9 cellular contexts compared by ENCODE assay signal in genomic region chrX:154738013-154738738, GRCh38. TPM values are rescaled to one million over a fixed set of nuclear protein-coding genes. Genes with fewer than 3 reads are reported as not detected.
DNase-seq lines count a peak whose midpoint lies in the region; ATAC-seq and TF ChIP-seq lines count a peak whose summit lies in the region.
"Had no signal": no experiment of that assay in that cellular context is flagged by ENCODE, and none has a peak within 500 bp of the region (broad histone marks: within the 10 kb centered on the region; RNA-seq: fewer than 3 reads in every experiment).

No MANE protein-coding gene starts in this region.

- no peak overlapping the region for H2AK5ac ChIP-seq in IMR-90 (ENCODE audit: low read depth, low read length)

- H3K4me1 ChIP-seq in A673 (ENCODE audit: insufficient read depth, low read length, poor library complexity, severe bottlenecking): no peaks in the 10 kb centered on the region
- peaks cover 7% of the 10 kb centered on the region for H3K4me1 ChIP-seq in IMR-90 (ENCODE audit: control insufficient read depth, insufficient read depth, low read length)
- H3K4me1 ChIP-seq in lower lobe of right lung: peaks cover 54% of the 10 kb centered on the region
- no peaks in the 10 kb centered on the region for H3K4me1 ChIP-seq in neural progenitor cell

- intact Hi-C loops in A673 (cut with micrococcal nuclease; ENCODE audit: unreplicated experiment): no loop called here
- intact Hi-C loops in IMR-90 (cut with micrococcal nuclease): no loop called here
- intact Hi-C loops in lower lobe of right lung (cut with DNase I): no loop called here

- no peak overlapping the region for H3K4me2 ChIP-seq in IMR-90 (ENCODE audit: low read depth, low read length)
- H3K4me2 ChIP-seq in neural progenitor cell: no peak overlapping the region
- H3K4me2 ChIP-seq: KMS-11 had no signal

- peaks cover 3% of the 10 kb centered on the region for H3K27me3 Mint-ChIP-seq in neural progenitor cell (ENCODE audit: insufficient read depth, low read depth)

- H3K9me3 ChIP-seq in A673 (ENCODE audit: low read depth, low read length, poor library complexity, severe bottlenecking) (no peaks in the 10 kb centered on the region), IMR-90 (ENCODE audit: control insufficient read depth, insufficient read depth, low read length) (no peaks in the 10 kb centered on the region), lower lobe of right lung (no peaks in the 10 kb centered on the region), neural progenitor cell (ENCODE audit: low read depth) (no peaks in the 10 kb centered on the region)

- H3K14ac ChIP-seq in IMR-90 (replicated peaks; ENCODE audit: low read depth, low read length): no peak overlapping the region

- 0 out of 2 replicates have a peak overlapping the region, but pooled peaks have one; percentile 4 for H4K91ac ChIP-seq in IMR-90 (ENCODE audit: insufficient read depth, low read depth, low read length)

- H2BK15ac ChIP-seq in IMR-90 (ENCODE audit: low read depth, low read length): no peak overlapping the region; the same call in 2 of the 3 replicates

- H3K9me3 Mint-ChIP-seq in neural progenitor cell: no peaks in the 10 kb centered on the region

- H3K4me3 ChIP-seq in A673 (ENCODE audit: low read depth, low read length, poor library complexity, severe bottlenecking): no peak overlapping the region
- H3K4me3 ChIP-seq in IMR-90 (ENCODE audit: insufficient read depth, low read depth, low read length): no peak overlapping the region
- H3K4me3 ChIP-seq in lower lobe of right lung: no peak overlapping the region
- no peak overlapping the region for H3K4me3 ChIP-seq in neural progenitor cell

- H3F3A ChIP-seq in neural progenitor cell (ENCODE audit: low read depth): no peaks in the 10 kb centered on the region

- H2AFZ ChIP-seq in IMR-90 (replicated peaks; ENCODE audit: low read length, poor library complexity): no peak overlapping the region
- H2AFZ ChIP-seq in neural progenitor cell (replicated peaks): no peak overlapping the region

- H2BK5ac ChIP-seq in IMR-90 (ENCODE audit: low read depth, low read length, poor library complexity, severe bottlenecking): peak overlapping the region; percentile 75

- no peaks in the 10 kb centered on the region for H3K36me3 Mint-ChIP-seq in neural progenitor cell

- H3K27ac Mint-ChIP-seq in neural progenitor cell: no peak overlapping the region

- dilution Hi-C loops in IMR-90 (cut with HindIII; ENCODE audit: low sequenced_read_pairs, unreplicated experiment): no loop called here

- POLR2A ChIA-PET in A673 (lab: Charles Lee; ENCODE audit: low non-redundant PET) (no interaction called here), IMR-90 (lab: Charles Lee; ENCODE audit: unreplicated experiment) (interaction anchor here (0.5 kb wide), 1 partner anchor 12 kb away, joined by 3 read pairs; no protein-coding TSS in a partner anchor)

- 0 out of 2 replicates have a peak overlapping the region, but pooled peaks have one; percentile 12 for H2BK20ac ChIP-seq in IMR-90 (ENCODE audit: low read depth, low read length)

- 50 to 100% methylated on average over 1 of the region's 8 CpGs for WGBS in IMR-90 (ENCODE audit: extremely low coverage in 2 of 2, insufficient read length in 1 of 2), 2 experiments

- TF ChIP-seq CTCF in A673 (conservative IDR thresholded peaks at IDR 0.05; ENCODE audit: low read depth, low read length) (no peak), IMR-90 (conservative IDR thresholded peaks at IDR 0.05; ENCODE audit: low read depth, low read length) (no peak), lower lobe of right lung (IDR thresholded peaks at IDR 0.05) (no peak), neural progenitor cell (IDR thresholded peaks at IDR 0.05) (no peak)

- H3K9ac ChIP-seq in IMR-90 (ENCODE audit: low read depth, low read length): no peak overlapping the region
- H3K9ac ChIP-seq in neural progenitor cell: no peak overlapping the region
- H3K9ac ChIP-seq: KMS-11 had no signal

- no peak overlapping the region for H4K5ac ChIP-seq in IMR-90 (ENCODE audit: low read depth, low read length)

- in situ Hi-C loops in IMR-90 (cut with MboI; ENCODE audit: low sequenced_read_pairs): loop anchor here (25.0 kb wide), 1 partner anchor 151 kb away; the partner anchor contains the start of gene CTAG1A

- 0 out of 4 replicates have a peak overlapping the region, but pooled peaks of 1 of the 2 experiments have one; percentile 20 for H4K8ac ChIP-seq in IMR-90 (ENCODE audit: low read depth in 2 of 2, low read length in 2 of 2)

- H3K4me1 Mint-ChIP-seq in neural progenitor cell: no peaks in the 10 kb centered on the region

- CTCF ChIA-PET in A673 (lab: Charles Lee): no interaction called here
- CTCF ChIA-PET in IMR-90 (lab: Yijun Ruan, JAX): interaction anchor here (1.1 kb wide), 1 partner anchor 11 kb away, joined by 7 read pairs; no protein-coding TSS in a partner anchor

- no peak overlapping the region; the same call in 1 of the 2 replicates for H3K18ac ChIP-seq in IMR-90 (ENCODE audit: low read depth, low read length)

- BruUV-seq in A673 (replicated peaks; lab: Mats Ljungman, UMichigan) (no TSS peak), IMR-90 (replicated peaks; lab: Mats Ljungman, UMichigan) (no TSS peak)

- H3K23ac ChIP-seq in IMR-90 (ENCODE audit: low read depth, low read length): no peak overlapping the region

- H3K79me1 ChIP-seq in IMR-90 (ENCODE audit: low read depth in 1 of 2, low read length in 2 of 2): peaks cover 0 to 3% of the 10 kb centered on the region in 2 experiments; a peak in 1 of 4 replicates

- H3K4ac ChIP-seq in IMR-90 (ENCODE audit: low read depth, low read length): peak overlapping the region; percentile 40; the same call in 1 of the 2 replicates

- H2AK9ac ChIP-seq in IMR-90 (replicated peaks; ENCODE audit: low read depth, low read length, poor library complexity): no peak overlapping the region

- DNase-seq in A673 (ENCODE audit: low spot score) (peak; percentile 48), IMR-90 (peak; percentile 92), amniotic epithelial cell (ENCODE audit: low read depth) (peak; percentile 89), lower lobe of right lung (no peak), HPDE6-E6E7 (ENCODE audit: extremely low spot score) (no peak), neural progenitor cell (ENCODE audit: low spot score) (no peak), D341Med (ENCODE audit: low spot score) (no peak)

- no peaks in the 10 kb centered on the region for H3K79me2 ChIP-seq in neural progenitor cell (ENCODE audit: low read depth)

- H2BK120ac ChIP-seq in IMR-90 (ENCODE audit: low read depth, low read length): no peak overlapping the region; the same call in 1 of the 2 replicates

- no peak for TF ChIP-seq POLR2A in IMR-90 (IDR thresholded peaks at IDR 0.05; ENCODE audit: low read depth, low read length)

- peak overlapping the region; percentile 46; the same call in 1 of the 2 replicates for H3K56ac ChIP-seq in IMR-90 (ENCODE audit: extremely low read depth, insufficient read depth, low read length)

- no peaks in the 10 kb centered on the region for H3K9me1 ChIP-seq in IMR-90 (ENCODE audit: insufficient read depth, low read length)

- H3K27ac ChIP-seq in A673 (ENCODE audit: low read depth, low read length, poor library complexity, severe bottlenecking) (no peak overlapping the region), IMR-90 (ENCODE audit: insufficient read depth, low read length) (no peak overlapping the region), lower lobe of right lung (peak overlapping the region; percentile 53), neural progenitor cell (no peak overlapping the region)
- H3K27ac ChIP-seq: KMS-11 had no signal

- peak; percentile 51 for ATAC-seq in IMR-90 (ENCODE audit: low read depth)
- ATAC-seq in lower lobe of right lung: peak; percentile 26 to 31
- ATAC-seq in GM21576 (IDR thresholded peaks at IDR 0.05; ENCODE audit: unreplicated experiment): no peak

- no peaks in the 10 kb centered on the region for H3K36me3 ChIP-seq in A673 (ENCODE audit: insufficient read depth, low read length, poor library complexity, severe bottlenecking)
- H3K36me3 ChIP-seq in IMR-90 (ENCODE audit: control insufficient read depth, insufficient read depth, low read length): no peaks in the 10 kb centered on the region
- H3K36me3 ChIP-seq in lower lobe of right lung: no peaks in the 10 kb centered on the region
- H3K36me3 ChIP-seq in neural progenitor cell: no peaks in the 10 kb centered on the region

- no peak overlapping the region for H3K4me3 Mint-ChIP-seq in neural progenitor cell

- no peak for TF ChIP-seq RAD21 in IMR-90 (IDR thresholded peaks at IDR 0.05; ENCODE audit: low read length)

- no peaks in the 10 kb centered on the region for H4K20me1 ChIP-seq in IMR-90 (ENCODE audit: insufficient read depth, low read length)
- no peaks in the 10 kb centered on the region for H4K20me1 ChIP-seq in neural progenitor cell (ENCODE audit: low read depth)

- H3K27me3 ChIP-seq in A673 (replicated peaks; ENCODE audit: insufficient read depth, low read depth, low read length, poor library complexity): no peaks in the 10 kb centered on the region
- no peaks in the 10 kb centered on the region for H3K27me3 ChIP-seq in IMR-90 (ENCODE audit: control insufficient read depth, insufficient read depth, low read length)
- no peaks in the 10 kb centered on the region for H3K27me3 ChIP-seq in lower lobe of right lung (ENCODE audit: low read depth)
- no peaks in the 10 kb centered on the region for H3K27me3 ChIP-seq in neural progenitor cell

TF ChIP-seq in IMR-90, 13 proteins besides CTCF, POLR2A, EP300 and RAD21:
- TF ChIP-seq RCOR1 (IDR thresholded peaks at IDR 0.05; ENCODE audit: insufficient replicate concordance, low read length) (no peak), MXI1 (IDR thresholded peaks at IDR 0.05; ENCODE audit: borderline replicate concordance, low read depth, low read length) (peak; percentile 86), MAFK (IDR thresholded peaks at IDR 0.05; ENCODE audit: low read depth, low read length) (no peak), FOS (IDR thresholded peaks at IDR 0.05; ENCODE audit: low read depth, low read length) (0 out of 2 replicates have a peak, but pooled peaks have one; percentile 29)

RNA-seq across cellular contexts. Expression of gene GAB3, which starts 12.7 kb away (rescaled TPM):
- total RNA-seq in A673 (2021) (0.09 and 0.31 TPM in 2 replicates), IMR-90 (2012; rRNA removed) (1.9 and 2.2 TPM in 2 replicates), lower lobe of right lung (17.4 TPM), neural progenitor cell (ENCODE audit: low replicate concordance) (not detected in 2 replicates)
- polyA plus RNA-seq in IMR-90 (2012; rRNA removed): 3.4 and 3.7 TPM in 2 replicates
- 0.56 and 0.63 TPM in 2 replicates for polyA plus RNA-seq in IMR-90 (2012; cell fraction: cytosol; rRNA removed)
- polyA plus RNA-seq in IMR-90 (2012; cell fraction: nucleus; rRNA removed; ENCODE audit: low replicate concordance): 2.7 and 11.3 TPM in 2 replicates

RNA-seq across cellular contexts. Expression of gene DKC1, which starts 24.5 kb away (rescaled TPM):
- total RNA-seq in A673 (2021): 138 and 158 TPM in 2 replicates
- 63.8 and 66.7 TPM in 2 replicates for total RNA-seq in IMR-90 (2012; rRNA removed)
- polyA plus RNA-seq in IMR-90 (2012; rRNA removed): 42.9 and 49.9 TPM in 2 replicates
- 14.1 and 16.9 TPM in 2 replicates for polyA plus RNA-seq in IMR-90 (2012; cell fraction: cytosol; rRNA removed)
- 17.0 and 55.5 TPM in 2 replicates for polyA plus RNA-seq in IMR-90 (2012; cell fraction: nucleus; rRNA removed; ENCODE audit: low replicate concordance)
- 26.1 TPM for total RNA-seq in lower lobe of right lung
- total RNA-seq in neural progenitor cell (ENCODE audit: low replicate concordance): 43.7 and 45.6 TPM in 2 replicates

Comparison
In these comparisons a context has a peak if more than half of its experiments do, and no peak if none do; other contexts are left out.
1. DNase-seq: peak in A673 (single experiment), IMR-90 (single experiment) and amniotic epithelial cell (single experiment); none in lower lobe of right lung (single experiment), HPDE6-E6E7 (single experiment), neural progenitor cell (single experiment) and D341Med (single experiment).